In genomic region chr10:105973252-105973877, GRCh38 we compare ENCODE assay signal across 1 cellular context.
TF ChIP-seq lines count a peak whose summit lies in the region.

No MANE protein-coding gene starts in this region.

TF ChIP-seq in H1, 55 proteins besides CTCF, POLR2A, EP300 and RAD21 (continued from another document):
- TF ChIP-seq CHD7 (IDR thresholded peaks at IDR 0.05; ENCODE audit: insufficient replicate concordance, low read length) (no peak), RBBP5 (IDR thresholded peaks at IDR 0.05; ENCODE audit: borderline replicate concordance, low read depth, low read length) (no peak), CHD1 (IDR thresholded peaks at IDR 0.05; ENCODE audit: low read depth, low read length) (no peak)
